Comparison of ENCODE assay signal across 12 cellular contexts in genomic region chrX:123920065-123920785, GRCh38. TPM values are rescaled to one million over a fixed set of nuclear protein-coding genes. Genes with fewer than 3 reads are reported as not detected.
DNase-seq lines count a peak whose midpoint lies in the region; ATAC-seq, FAIRE-seq and TF ChIP-seq lines count a peak whose summit lies in the region.
"Had no signal": no experiment of that assay in that cellular context is flagged by ENCODE, and none has a peak within 500 bp of the region (broad histone marks: within the 10 kb centered on the region; RNA-seq: fewer than 3 reads in every experiment).

No MANE protein-coding gene starts in this region.

- no peak for DNase-seq in activated CD4-positive, alpha-beta T cell treated with anti-CD3 and anti-CD28 coated beads for 36 hours
- DNase-seq in activated CD4-positive, alpha-beta T cell treated with anti-CD3 and anti-CD28 coated beads, Interleukin-2, amount 10 ng/mL, durations not matched to agents 7 days and 5 days, result no peak
- DNase-seq in NCI-H1694 treated with DMSO at 0.1 percent for 48 hours (lab: John Stamatoyannopoulos, UW) (peak; percentile 78), dedifferentiated amniotic fluid mesenchymal stem cell (ENCODE audit: extremely low spot score) (peak; percentile 24), renal cortical epithelial cell (ENCODE audit: low read depth) (peak; percentile 87), frontal cortex (ENCODE audit: low spot score in 2 of 2) (no peak), Calu3 (no peak)
- DNase-seq: activated gamma-delta T cell treated with Interleukin-2 at 50 U/mL for 16 hours; effector memory CD8-positive, alpha-beta T cell; left cardiac atrium; SHP77 treated with DMSO at 0.1 percent for 48 hours had no signal

- POLR2A ChIA-PET in activated CD4-positive, alpha-beta T cell treated with anti-CD3 and anti-CD28 coated beads for 36 hours (lab: Charles Lee), result interaction anchor here (0.7 kb wide), 1 partner anchor 87 kb away, joined by 3 read pairs; no protein-coding TSS in a partner anchor
- POLR2A ChIA-PET in activated CD4-positive, alpha-beta T cell treated with anti-CD3 and anti-CD28 coated beads, Interleukin-2, amount 10 ng/mL, durations not matched to agents 7 days and 5 days (lab: Charles Lee), result no interaction called here

- intact Hi-C loops in activated CD4-positive, alpha-beta T cell treated with anti-CD3 and anti-CD28 coated beads for 36 hours (cut with DNase I, micrococcal nuclease), result loop anchor here in 1 of 2 experiments (5.0 kb wide), 1 partner anchor 1337 kb away; no protein-coding TSS in a partner anchor
- intact Hi-C loops in Calu3 (cut with micrococcal nuclease; ENCODE audit: unreplicated experiment), result no loop called here

- no TSS peak for BruUV-seq in Calu3 (replicated peaks; lab: Mats Ljungman, UMichigan)

- no peaks in the 10 kb centered on the region for H3K4me1 Mint-ChIP-seq in activated CD4-positive, alpha-beta T cell treated with anti-CD3 and anti-CD28 coated beads for 36 hours
- no peaks in the 10 kb centered on the region for H3K4me1 Mint-ChIP-seq in activated CD4-positive, alpha-beta T cell treated with anti-CD3 and anti-CD28 coated beads, Interleukin-2, amount 10 ng/mL, durations not matched to agents 7 days and 5 days
- peaks cover 22% of the 10 kb centered on the region for H3K4me1 Mint-ChIP-seq in Calu3 (ENCODE audit: low read depth, unreplicated experiment)

- no peaks in the 10 kb centered on the region for H3K27me3 Mint-ChIP-seq in activated CD4-positive, alpha-beta T cell treated with anti-CD3 and anti-CD28 coated beads for 36 hours
- H3K27me3 Mint-ChIP-seq in activated CD4-positive, alpha-beta T cell treated with anti-CD3 and anti-CD28 coated beads, Interleukin-2, amount 10 ng/mL, durations not matched to agents 7 days and 5 days, result no peaks in the 10 kb centered on the region
- H3K27me3 Mint-ChIP-seq in Calu3 (ENCODE audit: unreplicated experiment), result no peaks in the 10 kb centered on the region
- H3K27me3 Mint-ChIP-seq: effector memory CD8-positive, alpha-beta T cell had no signal

- CTCF ChIA-PET in activated CD4-positive, alpha-beta T cell treated with anti-CD3 and anti-CD28 coated beads for 36 hours (lab: Charles Lee), result interaction anchor here (0.6 to 1.0 kb wide), 2 partner anchors 87 to 321 kb away, joined by 4 read pairs; no protein-coding TSS in a partner anchor
- CTCF ChIA-PET in activated CD4-positive, alpha-beta T cell treated with anti-CD3 and anti-CD28 coated beads, Interleukin-2, amount 10 ng/mL, durations not matched to agents 7 days and 5 days (lab: Charles Lee), result interaction anchor here (0.8 kb wide), 1 partner anchor 10 kb away, joined by 3 read pairs; no protein-coding TSS in a partner anchor
- CTCF ChIA-PET in Calu3 (lab: Charles Lee), result interaction anchor here (0.7 kb wide), 1 partner anchor 56 kb away, joined by 3 read pairs; no protein-coding TSS in a partner anchor

- H3K27ac Mint-ChIP-seq in activated CD4-positive, alpha-beta T cell treated with anti-CD3 and anti-CD28 coated beads for 36 hours, result no peak overlapping the region
- no peak overlapping the region for H3K27ac Mint-ChIP-seq in activated CD4-positive, alpha-beta T cell treated with anti-CD3 and anti-CD28 coated beads, Interleukin-2, amount 10 ng/mL, durations not matched to agents 7 days and 5 days
- H3K27ac Mint-ChIP-seq in Calu3 (ENCODE audit: unreplicated experiment), result no peak overlapping the region
- H3K27ac Mint-ChIP-seq: effector memory CD8-positive, alpha-beta T cell had no signal

- no peak for TF ChIP-seq CTCF in Calu3 (IDR thresholded peaks at IDR 0.05; ENCODE audit: unreplicated experiment)

- no peak for FAIRE-seq in frontal cortex (lab: Jason Lieb, UNC)

- ATAC-seq in activated CD4-positive, alpha-beta T cell treated with anti-CD3 and anti-CD28 coated beads for 36 hours, result peak; percentile 95
- no peak for ATAC-seq in GM19324 (IDR thresholded peaks at IDR 0.05; ENCODE audit: low FRiP score, unreplicated experiment)
- ATAC-seq: effector memory CD8-positive, alpha-beta T cell; left cardiac atrium had no signal

- no peak overlapping the region for H3K4me3 Mint-ChIP-seq in activated CD4-positive, alpha-beta T cell treated with anti-CD3 and anti-CD28 coated beads for 36 hours
- H3K4me3 Mint-ChIP-seq in activated CD4-positive, alpha-beta T cell treated with anti-CD3 and anti-CD28 coated beads, Interleukin-2, amount 10 ng/mL, durations not matched to agents 7 days and 5 days, result no peak overlapping the region
- H3K4me3 Mint-ChIP-seq in Calu3 (ENCODE audit: low read depth, unreplicated experiment), result no peak overlapping the region
- H3K4me3 Mint-ChIP-seq: effector memory CD8-positive, alpha-beta T cell had no signal

- H3K9me3 Mint-ChIP-seq in activated CD4-positive, alpha-beta T cell treated with anti-CD3 and anti-CD28 coated beads for 36 hours (ENCODE audit: low read depth), result no peaks in the 10 kb centered on the region
- no peaks in the 10 kb centered on the region for H3K9me3 Mint-ChIP-seq in activated CD4-positive, alpha-beta T cell treated with anti-CD3 and anti-CD28 coated beads, Interleukin-2, amount 10 ng/mL, durations not matched to agents 7 days and 5 days
- H3K9me3 Mint-ChIP-seq in Calu3 (ENCODE audit: low read depth, unreplicated experiment), result no peaks in the 10 kb centered on the region
- H3K9me3 Mint-ChIP-seq: effector memory CD8-positive, alpha-beta T cell had no signal

- no peaks in the 10 kb centered on the region for H3K36me3 Mint-ChIP-seq in activated CD4-positive, alpha-beta T cell treated with anti-CD3 and anti-CD28 coated beads for 36 hours (ENCODE audit: low read depth)
- H3K36me3 Mint-ChIP-seq in activated CD4-positive, alpha-beta T cell treated with anti-CD3 and anti-CD28 coated beads, Interleukin-2, amount 10 ng/mL, durations not matched to agents 7 days and 5 days (ENCODE audit: low read depth), result no peaks in the 10 kb centered on the region
- H3K36me3 Mint-ChIP-seq in Calu3 (ENCODE audit: insufficient read depth, unreplicated experiment), result no peaks in the 10 kb centered on the region

RNA-seq across cellular contexts. Expression of gene STAG2, which starts 41.3 kb away (rescaled TPM):
- total RNA-seq in activated CD4-positive, alpha-beta T cell treated with anti-CD3 and anti-CD28 coated beads for 36 hours, result 100 to 1,000 TPM in 1 of 2 experiments, 10 to 100 TPM in 1; 91.1 to 104 TPM
- total RNA-seq in activated CD4-positive, alpha-beta T cell treated with anti-CD3 and anti-CD28 coated beads, Interleukin-2, amount 10 ng/mL, durations not matched to agents 7 days and 5 days, result 100 to 1,000 TPM in 1 of 2 experiments, 10 to 100 TPM in 1; 89.5 to 107 TPM
- total RNA-seq in renal cortical epithelial cell (78.8 and 95.2 TPM in 2 replicates), frontal cortex (117 TPM), Calu3 (2022) (74.2 and 79.6 TPM in 2 replicates)

Comparison
In these comparisons a context has a peak if more than half of its experiments do, and no peak if none do; other contexts are left out.
1. DNase-seq: peak in NCI-H1694 treated with DMSO at 0.1 percent for 48 hours (single experiment), dedifferentiated amniotic fluid mesenchymal stem cell (single experiment) and renal cortical epithelial cell (single experiment); none in activated CD4-positive, alpha-beta T cell treated with anti-CD3 and anti-CD28 coated beads for 36 hours (single experiment), activated CD4-positive, alpha-beta T cell treated with anti-CD3 and anti-CD28 coated beads, Interleukin-2, amount 10 ng/mL, durations not matched to agents 7 days and 5 days (single experiment), frontal cortex (0 of 2) and Calu3 (single experiment).